In the genomic region with DNA sequence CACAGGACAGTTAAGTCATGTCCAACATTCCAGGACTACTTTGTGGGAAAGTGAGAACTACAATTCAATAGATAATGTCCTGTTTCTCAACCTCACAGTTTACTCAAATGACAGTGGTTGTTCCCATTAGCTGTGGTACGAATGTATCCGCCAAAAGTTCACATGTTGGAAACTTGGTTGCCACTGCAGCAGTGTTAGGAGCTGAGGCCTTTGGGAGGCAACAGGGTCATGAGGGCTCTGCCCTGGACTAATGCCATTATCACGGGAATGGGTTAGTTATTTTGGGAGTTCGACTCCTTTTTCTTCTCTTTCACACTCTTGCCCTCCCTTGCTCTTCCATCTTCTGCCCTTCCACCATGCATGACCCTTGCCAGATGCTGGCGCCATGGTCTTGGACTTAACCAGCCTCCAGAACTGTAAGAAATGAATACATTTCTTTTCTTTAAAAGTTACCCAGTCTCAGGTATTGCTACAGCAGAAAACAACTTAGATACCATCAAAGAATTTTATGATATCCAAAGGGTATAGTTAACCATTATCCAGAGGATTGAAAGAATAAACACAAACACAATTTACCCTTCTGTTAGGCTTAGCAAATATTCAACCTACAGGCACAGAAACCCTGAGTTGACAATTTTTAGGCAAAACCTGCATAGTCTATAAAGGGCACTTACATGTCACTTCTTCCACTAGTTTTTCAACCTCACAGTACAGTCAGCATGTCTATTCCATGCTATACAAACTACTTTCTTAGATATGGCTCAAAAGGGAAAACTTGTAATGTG, we compare ENCODE assay signal across 13 cellular contexts. TPM values are rescaled to one million over a fixed set of nuclear protein-coding genes. Genes with fewer than 3 reads are reported as not detected.
DNase-seq lines count a peak whose midpoint lies in the region; ATAC-seq, FAIRE-seq and TF ChIP-seq lines count a peak whose summit lies in the region.
"Had no signal": no experiment of that assay in that cellular context is flagged by ENCODE, and none has a peak within 500 bp of the region (broad histone marks: within the 10 kb centered on the region; RNA-seq: fewer than 3 reads in every experiment).

No MANE protein-coding gene starts in this region.

- TF ChIP-seq POLR2A in A549 (IDR thresholded peaks at IDR 0.05; ENCODE audit: low read length) (no peak), sigmoid colon (IDR thresholded peaks at IDR 0.05) (no peak)

- no TSS peak for BruUV-seq in Caco-2 (replicated peaks; lab: Mats Ljungman, UMichigan)

- H3K27me3 ChIP-seq in Caco-2 (replicated peaks; ENCODE audit: control insufficient read depth, insufficient read depth, low read length) (no peaks in the 10 kb centered on the region), sigmoid colon (no peaks in the 10 kb centered on the region)
- H3K27me3 ChIP-seq: BLaER1 treated with 17β-estradiol and CSF1 and Interleukin-3, amounts not matched to agents 10 nM and 100 nM had no signal

- H3K27ac ChIP-seq in A549 (no peak overlapping the region), sigmoid colon (no peak overlapping the region)
- H3K27ac ChIP-seq: BLaER1 treated with 17β-estradiol and CSF1 and Interleukin-3, amounts not matched to agents 10 nM and 100 nM had no signal

- no peaks in the 10 kb centered on the region for H3K9me3 ChIP-seq in A549
- H3K9me3 ChIP-seq in Caco-2 = no peaks in the 10 kb centered on the region
- no peaks in the 10 kb centered on the region for H3K9me3 ChIP-seq in sigmoid colon
- H3K9me3 ChIP-seq: BLaER1 treated with 17β-estradiol and CSF1 and Interleukin-3, amounts not matched to agents 10 nM and 100 nM had no signal

- H3K4me3 ChIP-seq in A549 (no peak overlapping the region), Caco-2 (ENCODE audit: low read depth, low read length) (no peak overlapping the region), sigmoid colon (no peak overlapping the region)
- H3K4me3 ChIP-seq: BLaER1 treated with 17β-estradiol and CSF1 and Interleukin-3, amounts not matched to agents 10 nM and 100 nM had no signal

- no peak for TF ChIP-seq RAD21 in A549 (conservative IDR thresholded peaks at IDR 0.05 in 1 of 2, IDR thresholded peaks at IDR 0.05 in 1 of 2)

- peaks cover 35% of the 10 kb centered on the region for H3K4me1 Mint-ChIP-seq in Caco-2 (ENCODE audit: low read depth, unreplicated experiment)
- H3K4me1 Mint-ChIP-seq in endothelial cell (ENCODE audit: unreplicated experiment) = peaks cover 19% of the 10 kb centered on the region
- peaks cover 26 to 44% (median 38%) of the 10 kb centered on the region in 4 donors for H3K4me1 Mint-ChIP-seq in naive thymus-derived CD8-positive, alpha-beta T cell

- WGBS in A549 (ENCODE audit: missing lambda C conversion rate) = 90% methylated on average over 5 of the region's 5 CpGs
- WGBS in sigmoid colon, 2 donors = 47 to 86% methylated on average over 5 of the region's 5 CpGs

- H3K9me3 Mint-ChIP-seq in Caco-2 (ENCODE audit: unreplicated experiment) (no peaks in the 10 kb centered on the region), endothelial cell (ENCODE audit: unreplicated experiment) (no peaks in the 10 kb centered on the region)
- no peaks in the 10 kb centered on the region for H3K9me3 Mint-ChIP-seq in naive thymus-derived CD8-positive, alpha-beta T cell

- POLR2A ChIA-PET in A549 (lab: Yijun Ruan, JAX) (no interaction called here), Caco-2 (lab: Charles Lee) (no interaction called here)
- POLR2A ChIA-PET in naive thymus-derived CD8-positive, alpha-beta T cell (lab: Charles Lee) = no interaction called here

- H3K4me1 ChIP-seq in A549 (peaks cover 9% of the 10 kb centered on the region; the same call in 1 of the 3 replicates), Caco-2 (peaks cover 24% of the 10 kb centered on the region), sigmoid colon (peaks cover 0 to 16% (median 10%) of the 10 kb centered on the region in 4 donors)

- FAIRE-seq in A549 (lab: Jason Lieb, UNC) = no peak

- H3K36me3 ChIP-seq in Caco-2 (ENCODE audit: control insufficient read depth, insufficient read depth, low read length) (no peaks in the 10 kb centered on the region), sigmoid colon (peaks cover 0 to 63% (median 30%) of the 10 kb centered on the region in 4 donors)

- CTCF ChIA-PET in A549 (lab: Yijun Ruan, JAX) (interaction anchor here (1.8 kb wide), 1 partner anchor 10 kb away, joined by 10 read pairs; a partner anchor contains a TSS), Caco-2 (lab: Charles Lee) (no interaction called here)

- H3K4me2 ChIP-seq in A549 = no peak overlapping the region
- H3K4me2 ChIP-seq: BLaER1 treated with 17β-estradiol and CSF1 and Interleukin-3, amounts not matched to agents 10 nM and 100 nM had no signal

- no peaks in the 10 kb centered on the region for H3K27me3 Mint-ChIP-seq in Caco-2 (ENCODE audit: insufficient read depth, unreplicated experiment)
- H3K27me3 Mint-ChIP-seq in endothelial cell (ENCODE audit: unreplicated experiment) = peaks cover 1% of the 10 kb centered on the region
- H3K27me3 Mint-ChIP-seq in naive thymus-derived CD8-positive, alpha-beta T cell = no peaks in the 10 kb centered on the region

- no peak for ATAC-seq in A549
- ATAC-seq in naive thymus-derived CD8-positive, alpha-beta T cell = no peak
- ATAC-seq in GM21717 (IDR thresholded peaks at IDR 0.05; ENCODE audit: unreplicated experiment) = no peak

- TF ChIP-seq CTCF in A549 (IDR thresholded peaks at IDR 0.05) (no peak), Caco-2 (IDR thresholded peaks at IDR 0.05; ENCODE audit: insufficient read depth in 1 of 2, low read depth in 1 of 2, low read length in 1 of 2, severe bottlenecking in 1 of 2, unreplicated experiment in 1 of 2) (no peak), endothelial cell (IDR thresholded peaks at IDR 0.05; ENCODE audit: unreplicated experiment) (no peak), sigmoid colon (IDR thresholded peaks at IDR 0.05) (no peak)

- TF ChIP-seq EP300 in A549 (IDR thresholded peaks at IDR 0.05) = no peak
- TF ChIP-seq EP300 in sigmoid colon (IDR thresholded peaks at IDR 0.05) = no peak

- peak overlapping the region; percentile 76 for H3K27ac Mint-ChIP-seq in Caco-2 (ENCODE audit: unreplicated experiment)
- no peak overlapping the region for H3K27ac Mint-ChIP-seq in endothelial cell (ENCODE audit: unreplicated experiment)
- H3K27ac Mint-ChIP-seq in naive thymus-derived CD8-positive, alpha-beta T cell = peak overlapping the region in 6 of 10 donors; percentile 31 to 86 (median 70)

- DNase-seq in A549 (ENCODE audit: low read depth in 1 of 2, low spot score in 1 of 2) = no peak
- DNase-seq in Caco-2 = no peak
- DNase-seq in endothelial cell (ENCODE audit: low spot score) = no peak
- no peak for DNase-seq in naive thymus-derived CD8-positive, alpha-beta T cell
- DNase-seq in sigmoid colon = no peak
- no peak for DNase-seq in HCEC 1CT
- DNase-seq: COR-L47, NCI-H1436 treated with DMSO at 0.1 percent for 48 hours, NCI-H2081, NCI-H510A treated with DMSO at 0.1 percent for 48 hours, SIG-M5 had no signal

- H3K4me3 Mint-ChIP-seq in Caco-2 (ENCODE audit: unreplicated experiment) (peak overlapping the region; percentile 39), endothelial cell (ENCODE audit: unreplicated experiment) (peak overlapping the region; percentile 65)
- no peak overlapping the region for H3K4me3 Mint-ChIP-seq in naive thymus-derived CD8-positive, alpha-beta T cell

- peaks cover 43% of the 10 kb centered on the region for H3K36me3 Mint-ChIP-seq in Caco-2 (ENCODE audit: insufficient read depth, unreplicated experiment)
- H3K36me3 Mint-ChIP-seq in endothelial cell (ENCODE audit: low read depth, unreplicated experiment) = peaks cover 27% of the 10 kb centered on the region
- H3K36me3 Mint-ChIP-seq in naive thymus-derived CD8-positive, alpha-beta T cell = peaks cover 5 to 79% (median 9%) of the 10 kb centered on the region in 3 donors

- intact Hi-C loops in Caco-2 (cut with micrococcal nuclease; ENCODE audit: unreplicated experiment) (no loop called here), sigmoid colon (cut with DNase I) (no loop called here)

TF ChIP-seq in A549, 52 proteins besides CTCF, POLR2A, EP300 and RAD21:
- TF ChIP-seq MAFK (IDR thresholded peaks at IDR 0.05; ENCODE audit: partially characterized antibody) (peak; percentile 68), MAZ (IDR thresholded peaks at IDR 0.05; ENCODE audit: borderline replicate concordance, low read depth, low read length) (no peak)

RNA-seq across cellular contexts. Expression of a gene that starts 7.4 kb away (rescaled TPM):
- polyA plus RNA-seq in A549 (2011; rRNA removed) (12.7 and 15.5 TPM in 2 replicates), A549 (2017; fragmentation: RNase III; extraction: RNeasy Plus Mini Kit Qiagen cat#74134 plus additional on column Dnase treatment) (8.4 to 9.8 TPM (median 8.9 TPM) in 3 replicates), sigmoid colon (10 to 100 TPM; 33.6 to 49.7 (median 40.8) TPM)
- polyA plus RNA-seq in A549 (2012; cell fraction: cytosol; rRNA removed) = 3.6 and 4.3 TPM in 2 replicates
- polyA plus RNA-seq in A549 (2012; cell fraction: nucleus; rRNA removed) = 2.3 and 2.9 TPM in 2 replicates
- 19.5 and 20.4 TPM in 2 replicates for polyA minus RNA-seq in A549 (2011; rRNA and poly(A)+ RNA removed)
- total RNA-seq in Caco-2 (2022) (18.1 and 18.6 TPM in 2 replicates), endothelial cell (ENCODE audit: unreplicated experiment) (33.6 TPM), sigmoid colon (10 to 100 TPM in 2 of 4 donors, 1 to 10 TPM in 2; 6.7 to 14.2 (median 9.7) TPM)
- 10 to 100 TPM; 31.4 to 36.2 TPM for total RNA-seq in naive thymus-derived CD8-positive, alpha-beta T cell
- polyA plus RNA-seq in naive thymus-derived CD8-positive, alpha-beta T cell = 10 to 100 TPM; 11.6 to 18.7 (median 15.5) TPM

RNA-seq across cellular contexts. Expression of a gene that starts 9.5 kb away (rescaled TPM):
- polyA plus RNA-seq in A549 (2011; rRNA removed) (19.7 and 22.4 TPM in 2 replicates), A549 (2017; fragmentation: RNase III; extraction: RNeasy Plus Mini Kit Qiagen cat#74134 plus additional on column Dnase treatment) (12.2 to 14.8 TPM (median 12.3 TPM) in 3 replicates), sigmoid colon (10 to 100 TPM; 13.2 to 24.0 (median 13.4) TPM)
- 11.1 and 11.6 TPM in 2 replicates for polyA plus RNA-seq in A549 (2012; cell fraction: cytosol; rRNA removed)
- 10.3 and 13.7 TPM in 2 replicates for polyA plus RNA-seq in A549 (2012; cell fraction: nucleus; rRNA removed)
- 9.1 and 10.4 TPM in 2 replicates for polyA minus RNA-seq in A549 (2011; rRNA and poly(A)+ RNA removed)
- total RNA-seq in Caco-2 (2022) (30.4 and 30.7 TPM in 2 replicates), endothelial cell (ENCODE audit: unreplicated experiment) (37.7 TPM), sigmoid colon (10 to 100 TPM in 3 of 4 donors, 1 to 10 TPM in 1; 8.9 to 31.1 (median 19.4) TPM)
- 10 to 100 TPM; 48.7 to 52.5 TPM for total RNA-seq in naive thymus-derived CD8-positive, alpha-beta T cell
- polyA plus RNA-seq in naive thymus-derived CD8-positive, alpha-beta T cell = 10 to 100 TPM; 15.3 to 28.7 (median 22.4) TPM

Comparison
In these comparisons a context has a peak if more than half of its experiments do, and no peak if none do; other contexts are left out.
1. H3K4me3 Mint-ChIP-seq: peak in Caco-2 (single experiment) and endothelial cell (single experiment); none in naive thymus-derived CD8-positive, alpha-beta T cell (0 of 10).